Comparison of ENCODE assay signal across 10 cellular contexts in the genomic region with DNA sequence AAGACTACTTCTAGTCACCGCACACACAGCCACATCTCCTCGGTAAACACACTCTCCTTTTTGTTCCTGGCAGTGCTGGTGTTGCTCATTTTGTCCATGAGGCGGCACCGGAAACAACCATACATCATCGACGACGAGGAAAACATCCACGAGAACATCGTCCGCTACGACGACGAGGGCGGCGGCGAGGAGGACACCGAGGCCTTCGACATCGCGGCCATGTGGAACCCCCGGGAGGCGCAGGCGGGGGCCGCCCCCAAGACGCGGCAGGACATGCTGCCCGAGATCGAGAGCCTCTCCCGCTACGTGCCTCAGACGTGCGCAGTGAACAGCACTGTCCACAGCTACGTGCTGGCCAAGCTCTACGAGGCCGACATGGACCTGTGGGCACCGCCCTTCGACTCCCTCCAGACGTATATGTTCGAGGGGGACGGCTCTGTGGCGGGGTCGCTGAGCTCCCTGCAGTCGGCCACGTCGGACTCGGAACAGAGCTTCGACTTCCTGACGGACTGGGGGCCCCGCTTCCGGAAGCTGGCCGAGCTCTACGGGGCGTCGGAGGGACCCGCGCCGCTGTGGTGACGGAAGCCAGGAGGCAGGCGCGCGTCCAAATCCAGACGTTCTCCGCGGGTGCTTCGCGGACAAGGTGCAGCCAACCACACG.
DNase-seq lines count a peak whose midpoint lies in the region; ATAC-seq and TF ChIP-seq lines count a peak whose summit lies in the region.
"Had no signal": no experiment of that assay in that cellular context is flagged by ENCODE, and none has a peak within 500 bp of the region (broad histone marks: within the 10 kb centered on the region; RNA-seq: fewer than 3 reads in every experiment).

No MANE protein-coding gene starts in this region.

- POLR2A ChIA-PET in PC-3 (lab: Charles Lee; ENCODE audit: unreplicated experiment): no interaction called here

- H3K4me3 ChIP-seq in PC-3 (ENCODE audit: low read length): no peak overlapping the region

- H3K4me3 Mint-ChIP-seq in immature natural killer cell: peak overlapping the region; percentile 62 to 85 (median 75)
- peak overlapping the region; percentile 68 for H3K4me3 Mint-ChIP-seq in stimulated activated naive CD8-positive, alpha-beta T cell treated with anti-CD3 and anti-CD28 coated beads, Interleukin-15, Interleukin-2, amounts not matched to agents 100 ng/mL and 50 ng/mL, for 24 hours
- H3K4me3 Mint-ChIP-seq: brain had no signal

- intact Hi-C loops in PC-3 (cut with micrococcal nuclease): loop anchor here (5.0 kb wide), 1 partner anchor 348 kb away; no protein-coding TSS in a partner anchor

- H3K27me3 ChIP-seq in PC-3 (ENCODE audit: low read length): no peaks in the 10 kb centered on the region
- H3K27me3 ChIP-seq: gastrocnemius medialis had no signal

- no peak overlapping the region for H3K9ac ChIP-seq in PC-3 (ENCODE audit: low read length)

- no peaks in the 10 kb centered on the region for H3F3A ChIP-seq in PC-3 (ENCODE audit: low read length, unreplicated experiment)

- CTCF ChIA-PET in PC-3 (lab: Charles Lee): no interaction called here

- H3K4me1 Mint-ChIP-seq in immature natural killer cell: peaks cover 0 to 6% of the 10 kb centered on the region in 2 donors
- H3K4me1 Mint-ChIP-seq in stimulated activated naive CD8-positive, alpha-beta T cell treated with anti-CD3 and anti-CD28 coated beads, Interleukin-15, Interleukin-2, amounts not matched to agents 100 ng/mL and 50 ng/mL, for 24 hours (ENCODE audit: low read depth): peaks cover 15% of the 10 kb centered on the region

- BruUV-seq in PC-3 (replicated peaks; lab: Mats Ljungman, UMichigan): no TSS peak

- no peaks in the 10 kb centered on the region for H3K36me3 ChIP-seq in PC-3 (ENCODE audit: low read depth, low read length)
- H3K36me3 ChIP-seq: gastrocnemius medialis had no signal

- peak; percentile 39 for DNase-seq in NOMO-1 treated with dmso at 0.1 percent for 144 hours (lab: John Stamatoyannopoulos, UW; ENCODE audit: unreplicated experiment)
- peak; percentile 67 for DNase-seq in activated effector memory CD4-positive, alpha-beta T cell treated with anti-CD3 and anti-CD28 coated beads, Interleukin-2, amount 50 U/mL, for 16 hours
- DNase-seq in immature natural killer cell: peak; percentile 21 to 58 (median 38)
- no peak for DNase-seq in PC-3
- no peak for DNase-seq in omental fat pad (ENCODE audit: low spot score)
- DNase-seq in retina: no peak
- DNase-seq: gastrocnemius medialis had no signal

- no peaks in the 10 kb centered on the region for H3K36me3 Mint-ChIP-seq in immature natural killer cell
- no peaks in the 10 kb centered on the region for H3K36me3 Mint-ChIP-seq in stimulated activated naive CD8-positive, alpha-beta T cell treated with anti-CD3 and anti-CD28 coated beads, Interleukin-15, Interleukin-2, amounts not matched to agents 100 ng/mL and 50 ng/mL, for 24 hours (ENCODE audit: low read depth)
- H3K36me3 Mint-ChIP-seq: brain had no signal

- H3K27ac ChIP-seq in PC-3 (ENCODE audit: low read length): no peak overlapping the region
- H3K27ac ChIP-seq: gastrocnemius medialis had no signal

- H3K9me3 ChIP-seq in PC-3 (ENCODE audit: low read length): no peaks in the 10 kb centered on the region
- H3K9me3 ChIP-seq: gastrocnemius medialis had no signal

- H3K4me2 ChIP-seq in PC-3 (ENCODE audit: low read length): no peak overlapping the region

- H3K27me3 Mint-ChIP-seq in immature natural killer cell (ENCODE audit: low read depth in 3 of 3): peaks cover 0 to 6% (median 5%) of the 10 kb centered on the region in 3 donors
- H3K27me3 Mint-ChIP-seq in stimulated activated naive CD8-positive, alpha-beta T cell treated with anti-CD3 and anti-CD28 coated beads, Interleukin-15, Interleukin-2, amounts not matched to agents 100 ng/mL and 50 ng/mL, for 24 hours: peaks cover 8% of the 10 kb centered on the region
- H3K27me3 Mint-ChIP-seq: brain had no signal

- no peaks in the 10 kb centered on the region for H3K79me2 ChIP-seq in PC-3 (ENCODE audit: low read length)

- no peak for ATAC-seq in PC-3
- ATAC-seq in omental fat pad (ENCODE audit: low FRiP score): no peak
- ATAC-seq in HG02623 (IDR thresholded peaks at IDR 0.05; ENCODE audit: unreplicated experiment): no peak
- ATAC-seq: gastrocnemius medialis had no signal

- H3K4me1 ChIP-seq in PC-3 (ENCODE audit: insufficient read depth, low read length): no peaks in the 10 kb centered on the region
- H3K4me1 ChIP-seq: gastrocnemius medialis had no signal

- H3K9me2 ChIP-seq in PC-3 (replicated peaks; ENCODE audit: low read length): no peaks in the 10 kb centered on the region

- TF ChIP-seq CTCF in PC-3 (conservative IDR thresholded peaks at IDR 0.05; ENCODE audit: low read depth, low read length): no peak
- no peak for TF ChIP-seq CTCF in omental fat pad (IDR thresholded peaks at IDR 0.05)

- no peaks in the 10 kb centered on the region for H4K20me1 ChIP-seq in PC-3 (ENCODE audit: low read length)

- peaks cover 0 to 3% (median 0%) of the 10 kb centered on the region in 6 donors for H3K9me3 Mint-ChIP-seq in immature natural killer cell
- no peaks in the 10 kb centered on the region for H3K9me3 Mint-ChIP-seq in stimulated activated naive CD8-positive, alpha-beta T cell treated with anti-CD3 and anti-CD28 coated beads, Interleukin-15, Interleukin-2, amounts not matched to agents 100 ng/mL and 50 ng/mL, for 24 hours

- H3K27ac Mint-ChIP-seq in immature natural killer cell: peak overlapping the region in 3 of 6 donors; percentile 60 to 84 (median 74)
- peak overlapping the region; percentile 59 for H3K27ac Mint-ChIP-seq in stimulated activated naive CD8-positive, alpha-beta T cell treated with anti-CD3 and anti-CD28 coated beads, Interleukin-15, Interleukin-2, amounts not matched to agents 100 ng/mL and 50 ng/mL, for 24 hours

- H2AFZ ChIP-seq in PC-3 (ENCODE audit: low read length): no peak overlapping the region

Comparison
In these comparisons a context has a peak if more than half of its experiments do, and no peak if none do; other contexts are left out.
1. DNase-seq: peak in NOMO-1 treated with dmso at 0.1 percent for 144 hours (single experiment), activated effector memory CD4-positive, alpha-beta T cell treated with anti-CD3 and anti-CD28 coated beads, Interleukin-2, amount 50 U/mL, for 16 hours (single experiment) and immature natural killer cell (3 of 3); none in PC-3 (single experiment), omental fat pad (single experiment) and retina (single experiment).